In genomic region chr1:201155354-201155753, GRCh38 we compare ENCODE assay signal across 1 cellular context.
TF ChIP-seq lines count a peak whose summit lies in the region.

No MANE protein-coding gene starts in this region.

TF ChIP-seq in K562, 482 proteins besides CTCF, POLR2A, EP300 and RAD21:
- TF ChIP-seq TBP (optimal IDR thresholded peaks at IDR 0.05; ENCODE audit: low read depth, low read length) (peak; percentile 49), ZNF780A (CRISPR knock-in tag; IDR thresholded peaks at IDR 0.05) (no peak)
- TF ChIP-seq, protein P1, sequence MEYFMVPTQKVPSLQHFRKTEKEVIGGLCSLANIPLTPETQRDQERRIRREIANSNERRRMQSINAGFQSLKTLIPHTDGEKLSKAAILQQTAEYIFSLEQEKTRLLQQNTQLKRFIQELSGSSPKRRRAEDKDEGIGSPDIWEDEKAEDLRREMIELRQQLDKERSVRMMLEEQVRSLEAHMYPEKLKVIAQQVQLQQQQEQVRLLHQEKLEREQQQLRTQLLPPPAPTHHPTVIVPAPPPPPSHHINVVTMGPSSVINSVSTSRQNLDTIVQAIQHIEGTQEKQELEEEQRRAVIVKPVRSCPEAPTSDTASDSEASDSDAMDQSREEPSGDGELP (CRISPR knock-in tag; IDR thresholded peaks at IDR 0.05; ENCODE audit: borderline replicate concordance): no peak
